In the genomic region with DNA sequence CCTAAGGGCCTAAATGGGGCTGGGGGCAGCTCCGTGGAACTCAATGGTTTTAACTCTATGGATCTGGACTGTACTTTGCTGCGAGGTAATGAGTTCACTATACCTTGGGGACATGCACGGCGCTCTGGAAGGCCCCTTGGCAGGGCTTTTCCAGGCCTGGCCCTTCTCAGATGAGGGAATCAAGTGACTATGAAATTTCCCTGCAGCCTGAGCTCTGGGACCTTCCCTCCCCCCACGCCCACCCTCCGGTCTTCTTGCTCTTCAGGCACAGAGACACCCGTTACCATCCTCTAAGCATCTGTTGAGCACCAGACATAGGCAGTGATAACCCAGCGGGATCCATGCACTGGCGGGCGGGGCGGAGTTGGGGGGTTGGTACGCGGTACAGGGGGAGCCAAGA, we compare ENCODE assay signal across 14 cellular contexts.
A peak's percentile ranks its signal among the peaks of the same experiment; 100 is the strongest.
DNase-seq lines count a peak whose midpoint lies in the region; ATAC-seq and TF ChIP-seq lines count a peak whose summit lies in the region.
"Had no signal": no experiment of that assay in that cellular context is flagged by ENCODE, and none has a peak within 500 bp of the region (broad histone marks: within the 10 kb centered on the region; RNA-seq: fewer than 3 reads in every experiment).

No MANE protein-coding gene starts in this region.

- intact Hi-C loops in right cardiac atrium (cut with DNase I): no loop called here
- intact Hi-C loops in heart right ventricle (cut with DNase I): loop anchor here in 1 of 10 donors (10.0 kb wide), 1 partner anchor 399 kb away; no protein-coding TSS in a partner anchor
- intact Hi-C loops in aorta (cut with DNase I): no loop called here

- H3K36me3 ChIP-seq in heart right ventricle (no peaks in the 10 kb centered on the region), aorta (ENCODE audit: control insufficient read depth in 1 of 2, insufficient read depth in 2 of 2, low read length in 1 of 2) (no peaks in the 10 kb centered on the region)

- H3K27ac Mint-ChIP-seq in nephron progenitor cell: peak overlapping the region; percentile 58
- H3K27ac Mint-ChIP-seq: CD4-positive, CD25-positive, alpha-beta regulatory T cell had no signal

- no peak overlapping the region for H3K27ac ChIP-seq in right cardiac atrium (ENCODE audit: low read length)
- H3K27ac ChIP-seq in heart right ventricle: no peak overlapping the region
- peak overlapping the region; percentile 90 for H3K27ac ChIP-seq in cingulate gyrus (ENCODE audit: low read depth, low read length)
- H3K27ac ChIP-seq in aorta (ENCODE audit: low read depth in 1 of 2, low read length in 2 of 2): no peak overlapping the region

- no peak for ATAC-seq in right cardiac atrium
- no peak for ATAC-seq in heart right ventricle
- ATAC-seq in aorta (ENCODE audit: low FRiP score): no peak
- ATAC-seq: Panc1 had no signal

- CTCF ChIA-PET in HEK293T (lab: Yijun Ruan, JAX): interaction anchor here (0.7 kb wide), 1 partner anchor 10 kb away, joined by 4 read pairs; no protein-coding TSS in a partner anchor

- H3K4me1 ChIP-seq in right cardiac atrium (ENCODE audit: control insufficient read depth, insufficient read depth, low read length): no peaks in the 10 kb centered on the region
- H3K4me1 ChIP-seq in heart right ventricle: peaks cover 0 to 10% (median 0%) of the 10 kb centered on the region in 9 donors
- H3K4me1 ChIP-seq in aorta (ENCODE audit: control insufficient read depth in 1 of 2, insufficient read depth in 2 of 2, low read length in 2 of 2): no peaks in the 10 kb centered on the region

- TF ChIP-seq CTCF in heart right ventricle (IDR thresholded peaks at IDR 0.05) (no peak), nephron progenitor cell (IDR thresholded peaks at IDR 0.05) (no peak)

- 81% methylated on average over 13 of the region's 13 CpGs for WGBS in right cardiac atrium
- 78 to 81% methylated on average over 13 of the region's 13 CpGs for WGBS in heart right ventricle, 2 donors
- WGBS in aorta, 2 donors: 83 to 87% methylated on average over 13 of the region's 13 CpGs

- H3K9me3 ChIP-seq in right cardiac atrium (ENCODE audit: control insufficient read depth, low read length) (no peaks in the 10 kb centered on the region), heart right ventricle (peaks cover 0 to under 1% (median 0%) of the 10 kb centered on the region in 11 donors), aorta (ENCODE audit: control insufficient read depth, low read length) (peaks cover under 1% of the 10 kb centered on the region)

- H3K4me1 Mint-ChIP-seq in nephron progenitor cell: peaks cover 45% of the 10 kb centered on the region

- H3K36me3 Mint-ChIP-seq in nephron progenitor cell (ENCODE audit: low read depth): no peaks in the 10 kb centered on the region
- H3K36me3 Mint-ChIP-seq: CD4-positive, CD25-positive, alpha-beta regulatory T cell had no signal

- no peaks in the 10 kb centered on the region for H3K9me3 Mint-ChIP-seq in nephron progenitor cell

- no peak overlapping the region for H3K4me3 Mint-ChIP-seq in nephron progenitor cell
- H3K4me3 Mint-ChIP-seq: CD4-positive, CD25-positive, alpha-beta regulatory T cell had no signal

- H3K27me3 ChIP-seq in right cardiac atrium (ENCODE audit: control insufficient read depth, insufficient read depth) (no peaks in the 10 kb centered on the region), heart right ventricle (peaks cover 0 to 4% (median 0%) of the 10 kb centered on the region in 7 donors), aorta (ENCODE audit: control insufficient read depth in 1 of 2, insufficient read depth in 2 of 2, low read length in 1 of 2) (no peaks in the 10 kb centered on the region)

- H3K27me3 Mint-ChIP-seq in nephron progenitor cell (ENCODE audit: low read depth, poor library complexity): peaks cover 8% of the 10 kb centered on the region
- H3K27me3 Mint-ChIP-seq: CD4-positive, CD25-positive, alpha-beta regulatory T cell had no signal

- H3K4me3 ChIP-seq in right cardiac atrium (ENCODE audit: low read length) (no peak overlapping the region), heart right ventricle (no peak overlapping the region), aorta (ENCODE audit: low read length in 2 of 2) (no peak overlapping the region)

- POLR2A ChIA-PET in HEK293T (lab: Yijun Ruan, JAX): no interaction called here

- DNase-seq in right cardiac atrium: peak in 2 of 3 donors; percentile 9 to 14
- no peak for DNase-seq in heart right ventricle
- no peak for DNase-seq in nephron progenitor cell
- peak; percentile 28 to 56 for DNase-seq in aorta
- no peak for DNase-seq in HEK293T (ENCODE audit: extremely low spot score)
- DNase-seq in SIG-M5 treated with dmso at 0.1 percent for 504 hours (lab: John Stamatoyannopoulos, UW; ENCODE audit: unreplicated experiment): no peak
- DNase-seq in T-helper 2 cell: no peak
- DNase-seq: Calu3; CD4-positive, CD25-positive, alpha-beta regulatory T cell; KBM-7; NCI-H1436; NCI-H2081 had no signal

TF ChIP-seq in HEK293T, 16 proteins besides CTCF, POLR2A, EP300 and RAD21:
- TF ChIP-seq NFRKB (IDR thresholded peaks at IDR 0.05) (no peak), BHLHE40 (IDR thresholded peaks at IDR 0.05; ENCODE audit: borderline replicate concordance) (no peak), L3MBTL2 (conservative IDR thresholded peaks at IDR 0.05) (no peak), TARDBP (IDR thresholded peaks at IDR 0.05) (no peak), CTBP1 (IDR thresholded peaks at IDR 0.05; ENCODE audit: borderline replicate concordance) (no peak), SUZ12 (IDR thresholded peaks at IDR 0.05) (no peak), HDGF (IDR thresholded peaks at IDR 0.05; ENCODE audit: borderline replicate concordance) (no peak), SP1 (IDR thresholded peaks at IDR 0.05) (no peak), FOXA1 (IDR thresholded peaks at IDR 0.05) (no peak)

Comparison
In these comparisons a context has a peak if more than half of its experiments do, and no peak if none do; other contexts are left out.
1. DNase-seq: peak in right cardiac atrium (2 of 3) and aorta (2 of 2); none in heart right ventricle (0 of 2), nephron progenitor cell (single experiment), HEK293T (single experiment), SIG-M5 treated with dmso at 0.1 percent for 504 hours (single experiment) and T-helper 2 cell (0 of 5).